In genomic region chr11:10866893-10867331, GRCh38 we compare ENCODE assay signal across 13 cellular contexts. TPM values are rescaled to one million over a fixed set of nuclear protein-coding genes. Genes with fewer than 3 reads are reported as not detected.
DNase-seq lines count a peak whose midpoint lies in the region; ATAC-seq and TF ChIP-seq lines count a peak whose summit lies in the region.
"Had no signal": no experiment of that assay in that cellular context is flagged by ENCODE, and none has a peak within 500 bp of the region (broad histone marks: within the 10 kb centered on the region; RNA-seq: fewer than 3 reads in every experiment).

No MANE protein-coding gene starts in this region.

- H3K4me3 Mint-ChIP-seq in mesothelial cell of epicardium, result no peak overlapping the region
- H3K4me3 Mint-ChIP-seq: CD14-positive monocyte had no signal

- H3K4me1 ChIP-seq in BE2C, result no peaks in the 10 kb centered on the region

- H3K27me3 Mint-ChIP-seq in mesothelial cell of epicardium (ENCODE audit: low read depth), result no peaks in the 10 kb centered on the region

- peak overlapping the region; percentile 26 for H3K4me3 ChIP-seq in BE2C (ENCODE audit: low read depth, low read length)
- H3K4me3 ChIP-seq in epithelial cell of proximal tubule (ENCODE audit: low read depth, low read length), result peak overlapping the region; percentile 2

- peak; percentile 15 for DNase-seq in BE2C
- peak; percentile 45 for DNase-seq in NCI-H524 treated with DMSO at 0.1 percent for 48 hours (lab: John Stamatoyannopoulos, UW)
- no peak for DNase-seq in epithelial cell of proximal tubule (ENCODE audit: low read depth)
- no peak for DNase-seq in mesothelial cell of epicardium (ENCODE audit: low spot score in 2 of 2, unreplicated experiment in 2 of 2)
- DNase-seq in activated CD8-positive, alpha-beta memory T cell treated with anti-CD3 and anti-CD28 coated beads for 24 hours, result no peak
- DNase-seq in CD1c-positive myeloid dendritic cell (ENCODE audit: extremely low spot score), result no peak
- DNase-seq: activated CD4-positive, alpha-beta T cell treated with anti-CD3 and anti-CD28 coated beads, Interleukin-2, amount 50 U/mL, for 48 hours; caudate nucleus; NCI-H1092 treated with DMSO at 0.1 percent for 48 hours; SHP77 had no signal

- no peak for ATAC-seq in HG03354 (IDR thresholded peaks at IDR 0.05; ENCODE audit: poor library complexity, severe bottlenecking, unreplicated experiment)
- ATAC-seq in HG02970 (IDR thresholded peaks at IDR 0.05; ENCODE audit: low FRiP score, unreplicated experiment), result no peak

- H3K27ac Mint-ChIP-seq in mesothelial cell of epicardium, result peak overlapping the region; percentile 59

- no peak for TF ChIP-seq CTCF in BE2C (IDR thresholded peaks at IDR 0.05; ENCODE audit: low read depth, low read length)
- TF ChIP-seq CTCF in epithelial cell of proximal tubule (conservative IDR thresholded peaks at IDR 0.05; ENCODE audit: low read depth, low read length), result no peak
- no peak for TF ChIP-seq CTCF in mesothelial cell of epicardium (IDR thresholded peaks at IDR 0.05; ENCODE audit: unreplicated experiment)

- H3K9me3 Mint-ChIP-seq in mesothelial cell of epicardium, result peaks cover 14% of the 10 kb centered on the region

- H3K27me3 ChIP-seq in BE2C, result no peaks in the 10 kb centered on the region

- H3K36me3 ChIP-seq in BE2C, result no peaks in the 10 kb centered on the region

- peaks cover 42% of the 10 kb centered on the region for H3K4me1 Mint-ChIP-seq in mesothelial cell of epicardium

- no peaks in the 10 kb centered on the region for H3K9me3 ChIP-seq in BE2C

- peaks cover 8% of the 10 kb centered on the region for H3K36me3 Mint-ChIP-seq in mesothelial cell of epicardium

RNA-seq across cellular contexts. Expression of gene ZBED5, which starts 9.1 kb away (rescaled TPM):
- 37.5 TPM for polyA plus RNA-seq in BE2C (2012; ENCODE audit: insufficient read depth, insufficient read length, low read depth)
- 17.5 and 19.8 TPM in 2 replicates for total RNA-seq in epithelial cell of proximal tubule
- 116 to 120 TPM (median 120 TPM) in 3 replicates for total RNA-seq in mesothelial cell of epicardium

RNA-seq across cellular contexts. Expression of gene EIF4G2, which starts 58.2 kb away (rescaled TPM):
- 461 TPM for polyA plus RNA-seq in BE2C (2012; ENCODE audit: insufficient read depth, insufficient read length, low read depth)
- total RNA-seq in epithelial cell of proximal tubule (528 and 712 TPM in 2 replicates), mesothelial cell of epicardium (1,220 to 1,246 TPM (median 1,239 TPM) in 3 replicates)

Comparison
In these comparisons a context has a peak if more than half of its experiments do, and no peak if none do; other contexts are left out.
1. DNase-seq: peak in BE2C (single experiment) and NCI-H524 treated with DMSO at 0.1 percent for 48 hours (single experiment); none in epithelial cell of proximal tubule (single experiment), mesothelial cell of epicardium (0 of 2), activated CD8-positive, alpha-beta memory T cell treated with anti-CD3 and anti-CD28 coated beads for 24 hours (single experiment) and CD1c-positive myeloid dendritic cell (single experiment).